In the genomic region with DNA sequence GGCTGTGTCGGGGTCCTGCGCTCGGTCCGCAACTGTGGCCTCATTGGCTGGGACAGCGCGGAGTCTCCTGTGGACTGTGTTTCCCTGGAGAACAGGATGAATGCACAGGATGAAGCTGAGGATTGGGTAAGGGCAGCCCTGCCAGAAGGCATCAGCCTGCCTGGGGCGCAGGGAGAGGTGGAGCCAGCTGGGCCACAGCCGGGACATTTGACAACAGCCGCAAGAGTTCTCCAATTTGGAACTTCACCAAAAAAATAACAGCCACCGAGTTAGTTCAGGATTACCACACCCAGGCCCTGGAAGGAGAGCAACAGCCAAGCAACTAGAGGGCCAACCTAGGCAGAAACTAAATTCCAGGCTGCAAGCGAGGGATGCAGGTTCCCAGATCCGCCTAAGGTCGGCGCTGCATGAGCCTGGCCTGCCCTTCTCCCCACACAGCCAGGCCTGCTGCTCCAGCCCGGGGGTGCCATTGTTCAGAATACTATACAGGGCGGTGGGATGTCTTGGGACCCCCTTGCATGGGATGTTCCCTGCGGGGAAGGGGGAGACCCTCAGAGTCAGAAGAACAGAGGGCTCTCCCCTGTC, we compare ENCODE assay signal across 1 cellular context.
TF ChIP-seq lines count a peak whose summit lies in the region.

No MANE protein-coding gene starts in this region.

TF ChIP-seq in GM23338, 12 proteins besides CTCF, POLR2A, EP300 and RAD21:
- TF ChIP-seq, protein P1, sequence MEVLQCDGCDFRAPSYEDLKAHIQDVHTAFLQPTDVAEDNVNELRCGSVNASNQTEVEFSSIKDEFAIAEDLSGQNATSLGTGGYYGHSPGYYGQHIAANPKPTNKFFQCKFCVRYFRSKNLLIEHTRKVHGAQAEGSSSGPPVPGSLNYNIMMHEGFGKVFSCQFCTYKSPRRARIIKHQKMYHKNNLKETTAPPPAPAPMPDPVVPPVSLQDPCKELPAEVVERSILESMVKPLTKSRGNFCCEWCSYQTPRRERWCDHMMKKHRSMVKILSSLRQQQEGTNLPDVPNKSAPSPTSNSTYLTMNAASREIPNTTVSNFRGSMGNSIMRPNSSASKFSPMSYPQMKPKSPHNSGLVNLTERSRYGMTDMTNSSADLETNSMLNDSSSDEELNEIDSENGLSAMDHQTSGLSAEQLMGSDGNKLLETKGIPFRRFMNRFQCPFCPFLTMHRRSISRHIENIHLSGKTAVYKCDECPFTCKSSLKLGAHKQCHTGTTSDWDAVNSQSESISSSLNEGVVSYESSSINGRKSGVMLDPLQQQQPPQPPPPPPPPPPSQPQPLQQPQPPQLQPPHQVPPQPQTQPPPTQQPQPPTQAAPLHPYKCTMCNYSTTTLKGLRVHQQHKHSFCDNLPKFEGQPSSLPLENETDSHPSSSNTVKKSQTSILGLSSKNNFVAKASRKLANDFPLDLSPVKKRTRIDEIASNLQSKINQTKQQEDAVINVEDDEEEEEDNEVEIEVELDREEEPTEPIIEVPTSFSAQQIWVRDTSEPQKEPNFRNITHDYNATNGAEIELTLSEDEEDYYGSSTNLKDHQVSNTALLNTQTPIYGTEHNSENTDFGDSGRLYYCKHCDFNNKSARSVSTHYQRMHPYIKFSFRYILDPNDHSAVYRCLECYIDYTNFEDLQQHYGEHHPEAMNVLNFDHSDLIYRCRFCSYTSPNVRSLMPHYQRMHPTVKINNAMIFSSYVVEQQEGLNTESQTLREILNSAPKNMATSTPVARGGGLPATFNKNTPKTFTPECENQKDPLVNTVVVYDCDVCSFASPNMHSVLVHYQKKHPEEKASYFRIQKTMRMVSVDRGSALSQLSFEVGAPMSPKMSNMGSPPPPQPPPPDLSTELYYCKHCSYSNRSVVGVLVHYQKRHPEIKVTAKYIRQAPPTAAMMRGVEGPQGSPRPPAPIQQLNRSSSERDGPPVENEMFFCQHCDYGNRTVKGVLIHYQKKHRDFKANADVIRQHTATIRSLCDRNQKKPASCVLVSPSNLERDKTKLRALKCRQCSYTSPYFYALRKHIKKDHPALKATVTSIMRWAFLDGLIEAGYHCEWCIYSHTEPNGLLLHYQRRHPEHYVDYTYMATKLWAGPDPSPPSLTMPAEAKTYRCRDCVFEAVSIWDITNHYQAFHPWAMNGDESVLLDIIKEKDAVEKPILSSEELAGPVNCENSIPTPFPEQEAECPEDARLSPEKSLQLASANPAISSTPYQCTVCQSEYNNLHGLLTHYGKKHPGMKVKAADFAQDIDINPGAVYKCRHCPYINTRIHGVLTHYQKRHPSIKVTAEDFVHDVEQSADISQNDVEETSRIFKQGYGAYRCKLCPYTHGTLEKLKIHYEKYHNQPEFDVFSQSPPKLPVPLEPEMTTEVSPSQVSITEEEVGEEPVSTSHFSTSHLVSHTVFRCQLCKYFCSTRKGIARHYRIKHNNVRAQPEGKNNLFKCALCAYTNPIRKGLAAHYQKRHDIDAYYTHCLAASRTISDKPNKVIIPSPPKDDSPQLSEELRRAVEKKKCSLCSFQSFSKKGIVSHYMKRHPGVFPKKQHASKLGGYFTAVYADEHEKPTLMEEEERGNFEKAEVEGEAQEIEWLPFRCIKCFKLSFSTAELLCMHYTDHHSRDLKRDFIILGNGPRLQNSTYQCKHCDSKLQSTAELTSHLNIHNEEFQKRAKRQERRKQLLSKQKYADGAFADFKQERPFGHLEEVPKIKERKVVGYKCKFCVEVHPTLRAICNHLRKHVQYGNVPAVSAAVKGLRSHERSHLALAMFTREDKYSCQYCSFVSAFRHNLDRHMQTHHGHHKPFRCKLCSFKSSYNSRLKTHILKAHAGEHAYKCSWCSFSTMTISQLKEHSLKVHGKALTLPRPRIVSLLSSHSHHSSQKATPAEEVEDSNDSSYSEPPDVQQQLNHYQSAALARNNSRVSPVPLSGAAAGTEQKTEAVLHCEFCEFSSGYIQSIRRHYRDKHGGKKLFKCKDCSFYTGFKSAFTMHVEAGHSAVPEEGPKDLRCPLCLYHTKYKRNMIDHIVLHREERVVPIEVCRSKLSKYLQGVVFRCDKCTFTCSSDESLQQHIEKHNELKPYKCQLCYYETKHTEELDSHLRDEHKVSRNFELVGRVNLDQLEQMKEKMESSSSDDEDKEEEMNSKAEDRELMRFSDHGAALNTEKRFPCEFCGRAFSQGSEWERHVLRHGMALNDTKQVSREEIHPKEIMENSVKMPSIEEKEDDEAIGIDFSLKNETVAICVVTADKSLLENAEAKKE (CRISPR knock-in tag; IDR thresholded peaks at IDR 0.05) = no peak
- TF ChIP-seq JUNB (IDR thresholded peaks at IDR 0.05; ENCODE audit: unreplicated experiment) (no peak), EZH2 (IDR thresholded peaks at IDR 0.05; ENCODE audit: low read depth, unreplicated experiment) (no peak), CREB1 (CRISPR knock-in tag; IDR thresholded peaks at IDR 0.05; ENCODE audit: low read depth) (no peak), NANOG (IDR thresholded peaks at IDR 0.05; ENCODE audit: borderline replicate concordance) (no peak), POLR2AphosphoS5 (IDR thresholded peaks at IDR 0.05; ENCODE audit: low read depth) (no peak)
- TF ChIP-seq, protein P2, sequence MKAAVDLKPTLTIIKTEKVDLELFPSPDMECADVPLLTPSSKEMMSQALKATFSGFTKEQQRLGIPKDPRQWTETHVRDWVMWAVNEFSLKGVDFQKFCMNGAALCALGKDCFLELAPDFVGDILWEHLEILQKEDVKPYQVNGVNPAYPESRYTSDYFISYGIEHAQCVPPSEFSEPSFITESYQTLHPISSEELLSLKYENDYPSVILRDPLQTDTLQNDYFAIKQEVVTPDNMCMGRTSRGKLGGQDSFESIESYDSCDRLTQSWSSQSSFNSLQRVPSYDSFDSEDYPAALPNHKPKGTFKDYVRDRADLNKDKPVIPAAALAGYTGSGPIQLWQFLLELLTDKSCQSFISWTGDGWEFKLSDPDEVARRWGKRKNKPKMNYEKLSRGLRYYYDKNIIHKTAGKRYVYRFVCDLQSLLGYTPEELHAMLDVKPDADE (IDR thresholded peaks at IDR 0.05) = no peak
